ENCODE assay signal across 8 cellular contexts in genomic region chr6:28648035-28648877, GRCh38.
DNase-seq lines count a peak whose midpoint lies in the region; ATAC-seq and TF ChIP-seq lines count a peak whose summit lies in the region.

No MANE protein-coding gene starts in this region.

- peak overlapping the region; percentile 31 to 81 (median 66) for H3K4me3 Mint-ChIP-seq in CD4-positive, alpha-beta memory T cell

- no peak for TF ChIP-seq CTCF in foreskin fibroblast (IDR thresholded peaks at IDR 0.05; ENCODE audit: low read depth, low read length)

- peak in 3 of 5 donors; percentile 9 to 19 (median 15) for DNase-seq in CD4-positive, alpha-beta memory T cell
- DNase-seq in HAP-1 (ENCODE audit: low spot score in 2 of 2) (peak; percentile 83 to 89), NCI-H526 treated with DMSO at 0.1 percent for 48 hours (lab: John Stamatoyannopoulos, UW) (peak; percentile 73), foreskin fibroblast (peak; percentile 62 to 88), pons (ENCODE audit: low spot score) (peak; percentile 82)
- DNase-seq in activated CD8-positive, alpha-beta memory T cell treated with anti-CD3 and anti-CD28 coated beads, Interleukin-2, amount 50 U/mL, for 24 hours (ENCODE audit: extremely low read depth), result peak; percentile 48
- no peak for DNase-seq in stimulated activated naive CD4-positive, alpha-beta T cell treated with Interleukin-2 at 50 U/mL for 16 hours (lab: John Stamatoyannopoulos, UW)

- H3K27ac Mint-ChIP-seq in CD4-positive, alpha-beta memory T cell, result no peak overlapping the region

- H3K36me3 ChIP-seq in CD4-positive, alpha-beta memory T cell (ENCODE audit: insufficient read depth, low read length), result no peaks in the 10 kb centered on the region
- no peaks in the 10 kb centered on the region for H3K36me3 ChIP-seq in HAP-1 (replicated peaks)

- intact Hi-C loops in CD4-positive, alpha-beta memory T cell (cut with micrococcal nuclease), result no loop called here

- H3K9me3 Mint-ChIP-seq in CD4-positive, alpha-beta memory T cell, result peaks cover 0 to 2% (median 0%) of the 10 kb centered on the region in 8 donors

- POLR2A ChIA-PET in CD4-positive, alpha-beta memory T cell (lab: Charles Lee; ENCODE audit: partially characterized antibody), result no interaction called here

- no peaks in the 10 kb centered on the region for H3K9me3 ChIP-seq in CD4-positive, alpha-beta memory T cell (ENCODE audit: control insufficient read depth in 1 of 2, low read length in 2 of 2)
- H3K9me3 ChIP-seq in HAP-1, result no peaks in the 10 kb centered on the region

- peaks cover 39 to 50% of the 10 kb centered on the region in 2 donors for H3K27me3 Mint-ChIP-seq in CD4-positive, alpha-beta memory T cell

- H3K27ac ChIP-seq in CD4-positive, alpha-beta memory T cell (ENCODE audit: low read depth, low read length), result no peak overlapping the region

- peaks cover 11% of the 10 kb centered on the region for H3K4me1 ChIP-seq in CD4-positive, alpha-beta memory T cell (ENCODE audit: insufficient read depth, low read length)
- peaks cover 13% of the 10 kb centered on the region for H3K4me1 ChIP-seq in HAP-1

- H3K27me3 ChIP-seq in CD4-positive, alpha-beta memory T cell (ENCODE audit: insufficient read depth, low read length), result peaks cover 28% of the 10 kb centered on the region
- no peaks in the 10 kb centered on the region for H3K27me3 ChIP-seq in HAP-1 (ENCODE audit: low read depth)

- no peak for ATAC-seq in GM21447 (IDR thresholded peaks at IDR 0.05; ENCODE audit: unreplicated experiment)

- in situ Hi-C loops in HAP-1 (cut with MboI; ENCODE audit: low sequenced_read_pairs), result no loop called here

- CTCF ChIA-PET in CD4-positive, alpha-beta memory T cell (lab: Charles Lee; ENCODE audit: partially characterized antibody), result no interaction called here

- no peaks in the 10 kb centered on the region for H3K36me3 Mint-ChIP-seq in CD4-positive, alpha-beta memory T cell

- H3K4me3 ChIP-seq in CD4-positive, alpha-beta memory T cell (ENCODE audit: low read length in 2 of 2), result peak overlapping the region in 1 of 2 donors; percentile 14
- H3K4me3 ChIP-seq in HAP-1 (peak overlapping the region; percentile 55), foreskin fibroblast (ENCODE audit: low read depth in 1 of 2, low read length in 2 of 2) (peak overlapping the region; percentile 53 to 69)

- H3K4me1 Mint-ChIP-seq in CD4-positive, alpha-beta memory T cell, result peaks cover 5 to 12% (median 9%) of the 10 kb centered on the region in 4 donors
